In the genomic region with DNA sequence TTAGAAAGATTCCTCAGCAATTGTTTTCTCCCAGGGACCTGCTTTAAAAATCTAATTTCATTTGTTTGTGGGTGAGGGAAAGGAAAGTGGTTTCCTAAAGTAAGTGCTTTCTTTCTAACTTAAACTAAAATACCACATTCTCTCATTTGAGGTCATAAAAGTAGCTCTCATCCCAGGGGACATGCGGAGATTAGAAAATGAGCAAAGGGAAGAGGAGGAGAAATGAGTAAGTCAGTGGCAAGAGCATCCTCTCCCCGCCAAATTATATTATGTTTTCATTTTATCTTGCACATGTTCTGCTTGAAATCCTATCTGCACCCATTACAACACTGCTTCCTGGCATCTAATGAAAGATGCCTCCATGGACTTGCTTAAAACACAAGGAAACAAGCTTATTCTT, we compare ENCODE assay signal across 20 cellular contexts.
DNase-seq lines count a peak whose midpoint lies in the region; ATAC-seq, FAIRE-seq and TF ChIP-seq lines count a peak whose summit lies in the region.
"Had no signal": no experiment of that assay in that cellular context is flagged by ENCODE, and none has a peak within 500 bp of the region (broad histone marks: within the 10 kb centered on the region; RNA-seq: fewer than 3 reads in every experiment).

No MANE protein-coding gene starts in this region.

- BruUV-seq in IMR-90 (replicated peaks; lab: Mats Ljungman, UMichigan), result no TSS peak

- peak overlapping the region; percentile 22 for H4K5ac ChIP-seq in IMR-90 (ENCODE audit: low read depth, low read length)

- peak overlapping the region; percentile 79 for H4K91ac ChIP-seq in IMR-90 (ENCODE audit: insufficient read depth, low read depth, low read length)

- DNase-seq in AG09309 (ENCODE audit: low read depth) (peak; percentile 67), IMR-90 (peak; percentile 41), fibroblast of pulmonary artery (ENCODE audit: low read depth) (peak; percentile 71), osteocyte (ENCODE audit: extremely low spot score, unreplicated experiment) (no peak), posterior cingulate gyrus (no peak), RCC 7860 (ENCODE audit: low spot score) (no peak), epidermal melanocyte (ENCODE audit: insufficient read length, low spot score) (no peak)
- DNase-seq: activated CD4-positive, alpha-beta T cell treated with anti-CD3 and anti-CD28 coated beads for 36 hours; activated naive CD4-positive, alpha-beta T cell treated with Interleukin-2 at 50 U/mL for 16 hours; body of pancreas; effector memory CD4-positive, alpha-beta T cell; GF-D8; NCI-H1092 treated with DMSO at 0.1 percent for 48 hours; NCI-H345; SIG-M5; sigmoid colon had no signal

- no peak overlapping the region for H3K56ac ChIP-seq in IMR-90 (ENCODE audit: extremely low read depth, insufficient read depth, low read length)

- H3K27ac ChIP-seq in IMR-90 (ENCODE audit: insufficient read depth, low read length), result peak overlapping the region; percentile 100; the same call in 1 of the 2 replicates
- H3K27ac ChIP-seq: body of pancreas had no signal

- peak overlapping the region; percentile 94; the same call in 1 of the 2 replicates for H2AK5ac ChIP-seq in IMR-90 (ENCODE audit: low read depth, low read length)

- no peak for TF ChIP-seq CTCF in AG09309 (IDR thresholded peaks at IDR 0.05; ENCODE audit: control insufficient read depth, insufficient read depth, low read depth, low read length, missing control alignments)
- no peak for TF ChIP-seq CTCF in IMR-90 (conservative IDR thresholded peaks at IDR 0.05; ENCODE audit: low read depth, low read length)
- no peak for TF ChIP-seq CTCF in fibroblast of pulmonary artery (IDR thresholded peaks at IDR 0.05; ENCODE audit: low read length, missing control alignments)
- no peak for TF ChIP-seq CTCF in osteocyte (IDR thresholded peaks at IDR 0.05)

- H3K27me3 Mint-ChIP-seq in osteocyte (ENCODE audit: unreplicated experiment), result no peaks in the 10 kb centered on the region
- H3K27me3 Mint-ChIP-seq: activated CD4-positive, alpha-beta T cell treated with anti-CD3 and anti-CD28 coated beads for 36 hours; memory B cell; stimulated activated memory B cell treated with anti-CD40 and anti-IgM and Interleukin-4, amounts not matched to agents 10 μg/mL and 1 μg/mL and 100 μg/mL, for 72 hours had no signal

- no peak overlapping the region for H3K4me2 ChIP-seq in IMR-90 (ENCODE audit: low read depth, low read length)

- no peak overlapping the region; the same call in 1 of the 2 replicates for H3K23ac ChIP-seq in IMR-90 (ENCODE audit: low read depth, low read length)

- intact Hi-C loops in IMR-90 (cut with micrococcal nuclease), result loop anchor here (5.0 kb wide), 1 partner anchor 49 kb away; no protein-coding TSS in a partner anchor
- intact Hi-C loops in posterior cingulate gyrus (cut with DNase I), result no loop called here

- H3K36me3 ChIP-seq in IMR-90 (ENCODE audit: control insufficient read depth, insufficient read depth, low read length), result no peaks in the 10 kb centered on the region
- H3K36me3 ChIP-seq: sigmoid colon had no signal

- dilution Hi-C loops in IMR-90 (cut with HindIII; ENCODE audit: low sequenced_read_pairs, unreplicated experiment), result no loop called here

- no peak overlapping the region for H3K9ac ChIP-seq in IMR-90 (ENCODE audit: low read depth, low read length)

- no peak overlapping the region for H2AFZ ChIP-seq in IMR-90 (replicated peaks; ENCODE audit: low read length, poor library complexity)

- H3K27ac Mint-ChIP-seq in osteocyte (ENCODE audit: unreplicated experiment), result peak overlapping the region; percentile 87
- H3K27ac Mint-ChIP-seq: activated CD4-positive, alpha-beta T cell treated with anti-CD3 and anti-CD28 coated beads for 36 hours; memory B cell; stimulated activated memory B cell treated with anti-CD40 and anti-IgM and Interleukin-4, amounts not matched to agents 10 μg/mL and 1 μg/mL and 100 μg/mL, for 72 hours had no signal

- POLR2A ChIA-PET in IMR-90 (lab: Charles Lee; ENCODE audit: unreplicated experiment), result no interaction called here

- WGBS in IMR-90 (ENCODE audit: extremely low coverage in 2 of 2, insufficient read length in 1 of 2), 2 experiments, result no CpG with 5 or more reads among the region's 2 CpGs

- H3K4ac ChIP-seq in IMR-90 (ENCODE audit: low read depth, low read length), result peak overlapping the region; percentile 95

- peaks cover 8% of the 10 kb centered on the region; the same call in 1 of the 2 replicates for H3K9me1 ChIP-seq in IMR-90 (ENCODE audit: insufficient read depth, low read length)

- H3K18ac ChIP-seq in IMR-90 (ENCODE audit: low read depth, low read length), result peak overlapping the region; percentile 99

- H2BK20ac ChIP-seq in IMR-90 (ENCODE audit: low read depth, low read length), result peak overlapping the region; percentile 98

- H3K79me1 ChIP-seq in IMR-90 (ENCODE audit: low read depth in 1 of 2, low read length in 2 of 2), result peaks cover 2 to 33% of the 10 kb centered on the region in 2 experiments; a peak in 3 of 4 replicates

- peaks cover 14% of the 10 kb centered on the region for H3K4me1 ChIP-seq in IMR-90 (ENCODE audit: control insufficient read depth, insufficient read depth, low read length)
- H3K4me1 ChIP-seq: body of pancreas had no signal

- no peaks in the 10 kb centered on the region for H3K27me3 ChIP-seq in IMR-90 (ENCODE audit: control insufficient read depth, insufficient read depth, low read length)
- H3K27me3 ChIP-seq: body of pancreas, sigmoid colon had no signal

- no peak for ATAC-seq in IMR-90 (ENCODE audit: low read depth)
- ATAC-seq in HG03039 (IDR thresholded peaks at IDR 0.05; ENCODE audit: unreplicated experiment), result no peak
- ATAC-seq: activated CD4-positive, alpha-beta T cell treated with anti-CD3 and anti-CD28 coated beads for 36 hours; body of pancreas; K562; stimulated activated memory B cell treated with anti-CD40 and anti-IgM and Interleukin-4, amounts not matched to agents 10 μg/mL and 1 μg/mL and 100 μg/mL, for 72 hours had no signal

- no peaks in the 10 kb centered on the region for H4K20me1 ChIP-seq in IMR-90 (ENCODE audit: insufficient read depth, low read length)

- peak overlapping the region; percentile 30 to 97; a peak in 3 of 4 replicates for H4K8ac ChIP-seq in IMR-90 (ENCODE audit: low read depth in 2 of 2, low read length in 2 of 2)

- peak overlapping the region; percentile 99 for H2BK5ac ChIP-seq in IMR-90 (ENCODE audit: low read depth, low read length, poor library complexity, severe bottlenecking)

- H3K4me3 ChIP-seq in AG09309 (ENCODE audit: control insufficient read depth, low read depth, low read length), result no peak overlapping the region
- H3K4me3 ChIP-seq in IMR-90 (ENCODE audit: insufficient read depth, low read depth, low read length), result no peak overlapping the region
- no peak overlapping the region for H3K4me3 ChIP-seq in fibroblast of pulmonary artery (replicated peaks; ENCODE audit: low read depth, low read length)
- H3K4me3 ChIP-seq: body of pancreas, K562, sigmoid colon had no signal

- peak overlapping the region; percentile 75 for H2BK15ac ChIP-seq in IMR-90 (ENCODE audit: low read depth, low read length)

- H3K4me1 Mint-ChIP-seq in osteocyte (ENCODE audit: unreplicated experiment), result peaks cover 46% of the 10 kb centered on the region
- H3K4me1 Mint-ChIP-seq: activated CD4-positive, alpha-beta T cell treated with anti-CD3 and anti-CD28 coated beads for 36 hours had no signal

- peaks cover 16% of the 10 kb centered on the region for H3K9me3 Mint-ChIP-seq in osteocyte (ENCODE audit: unreplicated experiment)
- H3K9me3 Mint-ChIP-seq: memory B cell had no signal

- no peak overlapping the region; the same call in 1 of the 2 replicates for H3K14ac ChIP-seq in IMR-90 (replicated peaks; ENCODE audit: low read depth, low read length)

- no peak for TF ChIP-seq RAD21 in IMR-90 (IDR thresholded peaks at IDR 0.05; ENCODE audit: low read length)

- H2BK120ac ChIP-seq in IMR-90 (ENCODE audit: low read depth, low read length), result peak overlapping the region; percentile 98

- H3K36me3 Mint-ChIP-seq in osteocyte (ENCODE audit: unreplicated experiment), result peaks cover 9% of the 10 kb centered on the region

- CTCF ChIA-PET in IMR-90 (lab: Yijun Ruan, JAX), result no interaction called here

- in situ Hi-C loops in IMR-90 (cut with MboI; ENCODE audit: low sequenced_read_pairs), result no loop called here

- H3K9me3 ChIP-seq in IMR-90 (ENCODE audit: control insufficient read depth, insufficient read depth, low read length), result no peaks in the 10 kb centered on the region
- H3K9me3 ChIP-seq: body of pancreas, sigmoid colon had no signal

- FAIRE-seq in RCC 7860 (lab: Jason Lieb, UNC), result no peak
- FAIRE-seq: K562 had no signal

- no peak overlapping the region for H3K4me3 Mint-ChIP-seq in osteocyte (ENCODE audit: unreplicated experiment)
- H3K4me3 Mint-ChIP-seq: activated CD4-positive, alpha-beta T cell treated with anti-CD3 and anti-CD28 coated beads for 36 hours; memory B cell; stimulated activated memory B cell treated with anti-CD40 and anti-IgM and Interleukin-4, amounts not matched to agents 10 μg/mL and 1 μg/mL and 100 μg/mL, for 72 hours had no signal

- H2AK9ac ChIP-seq in IMR-90 (replicated peaks; ENCODE audit: low read depth, low read length, poor library complexity), result no peak overlapping the region

- no peak for TF ChIP-seq POLR2A in IMR-90 (IDR thresholded peaks at IDR 0.05; ENCODE audit: low read depth, low read length)

TF ChIP-seq in IMR-90, 13 proteins besides CTCF, POLR2A, EP300 and RAD21 (continues in another document):
- TF ChIP-seq MAFK (IDR thresholded peaks at IDR 0.05; ENCODE audit: low read depth, low read length) (no peak), MXI1 (IDR thresholded peaks at IDR 0.05; ENCODE audit: borderline replicate concordance, low read depth, low read length) (no peak), FOS (IDR thresholded peaks at IDR 0.05; ENCODE audit: low read depth, low read length) (no peak), MAZ (IDR thresholded peaks at IDR 0.05; ENCODE audit: borderline replicate concordance, low read depth, low read length) (no peak), RFX5 (IDR thresholded peaks at IDR 0.05; ENCODE audit: low read depth, low read length) (no peak), SMC3 (IDR thresholded peaks at IDR 0.05; ENCODE audit: low read depth, low read length) (no peak), BHLHE40 (IDR thresholded peaks at IDR 0.05; ENCODE audit: low read depth, low read length) (no peak), CEBPB (IDR thresholded peaks at IDR 0.05; ENCODE audit: low read depth, low read length) (no peak)
- TF ChIP-seq, protein P1, sequence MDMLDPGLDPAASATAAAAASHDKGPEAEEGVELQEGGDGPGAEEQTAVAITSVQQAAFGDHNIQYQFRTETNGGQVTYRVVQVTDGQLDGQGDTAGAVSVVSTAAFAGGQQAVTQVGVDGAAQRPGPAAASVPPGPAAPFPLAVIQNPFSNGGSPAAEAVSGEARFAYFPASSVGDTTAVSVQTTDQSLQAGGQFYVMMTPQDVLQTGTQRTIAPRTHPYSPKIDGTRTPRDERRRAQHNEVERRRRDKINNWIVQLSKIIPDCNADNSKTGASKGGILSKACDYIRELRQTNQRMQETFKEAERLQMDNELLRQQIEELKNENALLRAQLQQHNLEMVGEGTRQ (IDR thresholded peaks at IDR 0.05; ENCODE audit: low read depth, low read length), result no peak

Comparison
In these comparisons a context has a peak if more than half of its experiments do, and no peak if none do; other contexts are left out.
1. DNase-seq: peak in AG09309 (single experiment), IMR-90 (single experiment) and fibroblast of pulmonary artery (single experiment); none in osteocyte (single experiment), posterior cingulate gyrus (0 of 10), RCC 7860 (single experiment) and epidermal melanocyte (single experiment).